ENCODE assay signal across 31 cellular contexts in genomic region chrX:108132034-108132433, GRCh38.
"Had no signal": no experiment of that assay in that cellular context is flagged by ENCODE, and none has a peak within 500 bp of the region (broad histone marks: within the 10 kb centered on the region; RNA-seq: fewer than 3 reads in every experiment).

No MANE protein-coding gene starts in this region.

- H3K27ac ChIP-seq: pancreas, prostate gland, thyroid gland, upper lobe of right lung, VCaP had no signal

- H3K9me3 ChIP-seq: adrenal gland, pancreas, prostate gland, thyroid gland, upper lobe of right lung had no signal

- FAIRE-seq: frontal cortex, pancreas, TTC549 had no signal

- H3K36me3 ChIP-seq: adrenal gland, pancreas, prostate gland, thyroid gland, upper lobe of right lung had no signal

- H3K4me2 ChIP-seq: smooth muscle cell had no signal

- ATAC-seq: activated CD4-positive, CD25-positive, alpha-beta regulatory T cell treated with anti-CD3 and anti-CD28 coated beads, Interleukin-2, amount 50 U/mL, for 24 hours; pancreas; stimulated activated memory B cell treated with anti-CD40 and anti-IgM and Interleukin-4, amounts not matched to agents 10 μg/mL and 1 μg/mL and 100 μg/mL, for 72 hours; stimulated activated naive CD8-positive, alpha-beta T cell treated with anti-CD3 and anti-CD28 coated beads, Interleukin-15, amount 100 ng/mL, for 72 hours; upper lobe of right lung had no signal

- H3K4me3 ChIP-seq: adrenal gland, pancreas, prostate gland, smooth muscle cell, thyroid gland, upper lobe of right lung had no signal

- H3K4me1 ChIP-seq: adrenal gland, pancreas, prostate gland, thyroid gland, upper lobe of right lung had no signal

- H3K27me3 ChIP-seq: adrenal gland, pancreas, thyroid gland, upper lobe of right lung had no signal

- DNase-seq: activated CD4-positive, alpha-beta memory T cell treated with anti-CD3 and anti-CD28 coated beads for 36 hours; activated CD4-positive, alpha-beta T cell treated with anti-CD3 and anti-CD28 coated beads, Interleukin-2, amount 10 ng/mL, durations not matched to agents 24 days and 14 days; activated CD8-positive, alpha-beta memory T cell treated with anti-CD3 and anti-CD28 coated beads, Interleukin-2, amount 50 U/mL, for 4 hours; activated effector memory CD4-positive, alpha-beta T cell treated with anti-CD3 and anti-CD28 coated beads, Interleukin-2, amount 50 U/mL, for 16 hours; activated naive CD4-positive, alpha-beta T cell treated with anti-CD3 and anti-CD28 coated beads for 36 hours; activated naive CD8-positive, alpha-beta T cell treated with anti-CD3 and anti-CD28 coated beads for 36 hours; activated T-cell treated with anti-CD3 and anti-CD28 coated beads, Interleukin-2, amount 50 U/mL, for 1 hour; adrenal gland; aorta; central memory CD4-positive, alpha-beta T cell; endodermal cell; glutamatergic neuron; mammary epithelial cell; naive B cell; retina; stimulated activated CD4-positive, alpha-beta T cell treated with anti-CD3 and anti-CD28 coated beads, Interleukin-1b, Interleukin-23, amount 100 ng/mL, for 48 hours; stimulated activated CD4-positive, alpha-beta T cell treated with anti-CD3 and anti-CD28 coated beads, Interleukin-4, amount 100 ng/mL, for 4 hours; stimulated activated CD8-positive, alpha-beta memory T cell treated with anti-CD3 and anti-CD28 coated beads, Interleukin-4, amount 100 ng/mL, for 48 hours; stimulated activated naive CD8-positive, alpha-beta T cell treated with anti-CD3 and anti-CD28 coated beads, Interleukin-15, amount 100 ng/mL, for 72 hours; substantia nigra; T-helper 9 cell; thyroid gland; upper lobe of right lung had no signal
